In the genomic region with DNA sequence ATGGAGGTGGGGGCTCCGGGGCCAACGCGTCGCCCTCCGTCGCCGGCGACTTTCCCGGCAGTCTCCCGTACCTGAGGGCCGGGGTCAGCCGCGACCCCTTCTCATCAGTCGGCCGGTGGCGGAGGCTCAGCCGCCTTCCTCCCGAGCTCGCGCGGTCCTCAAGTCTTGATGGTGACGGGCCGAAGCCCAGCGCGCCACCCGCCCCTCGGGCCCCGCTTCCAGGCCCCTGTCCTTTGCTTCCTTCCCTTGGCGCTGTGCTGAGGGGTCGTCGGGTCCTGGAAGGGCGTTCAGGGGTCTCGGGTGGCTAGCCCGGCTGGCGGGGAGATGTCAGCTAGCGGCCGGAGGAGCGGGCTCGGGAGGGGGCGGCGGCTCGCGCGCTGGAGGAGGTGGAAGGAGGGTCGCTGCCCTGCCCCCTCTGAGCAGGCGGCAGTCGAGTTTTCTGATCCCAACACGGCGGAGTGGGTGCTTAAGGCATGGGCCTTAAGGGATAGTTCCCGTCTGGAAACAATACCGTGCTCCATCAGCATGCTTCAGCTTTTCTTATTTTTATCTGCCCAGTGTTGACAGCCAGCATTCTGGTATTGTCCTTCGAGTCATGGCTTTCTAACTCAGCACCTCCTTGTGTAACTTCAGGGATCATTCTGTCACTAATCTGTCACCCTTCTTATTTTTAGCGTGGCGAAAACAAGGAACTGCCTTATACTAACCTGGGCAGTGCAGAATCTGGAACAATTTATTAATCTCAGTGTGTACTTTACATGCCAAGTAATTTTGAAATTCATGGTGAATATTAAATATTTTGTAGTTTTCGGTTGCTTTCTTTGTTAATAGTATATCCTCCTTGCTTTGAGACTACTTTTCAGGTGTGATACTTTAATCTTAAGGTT, we compare ENCODE assay signal across 8 cellular contexts. TPM values are rescaled to one million over a fixed set of nuclear protein-coding genes. Genes with fewer than 3 reads are reported as not detected.
DNase-seq lines count a peak whose midpoint lies in the region; ATAC-seq, FAIRE-seq and TF ChIP-seq lines count a peak whose summit lies in the region.

No MANE protein-coding gene starts in this region.

- H3K4me3 ChIP-seq in AG04449 (ENCODE audit: low read depth, low read length) (peak overlapping the region; percentile 91), small intestine (ENCODE audit: low read depth in 1 of 2, low read length in 2 of 2) (peak overlapping the region; percentile 74 to 91)

- TF ChIP-seq CTCF in AG04449 (IDR thresholded peaks at IDR 0.05; ENCODE audit: insufficient read depth, low read length, missing control alignments): no peak

- CTCF ChIA-PET in AG04449 (lab: Yijun Ruan, JAX): interaction anchor here (0.7 to 2.1 kb wide), 12 partner anchors 12 to 148 kb away, joined by 3 to 6 read pairs (median 4); no protein-coding TSS in a partner anchor

- ATAC-seq in GM19035 (IDR thresholded peaks at IDR 0.05; ENCODE audit: unreplicated experiment) (peak; percentile 2), GM19328 (IDR thresholded peaks at IDR 0.05; ENCODE audit: unreplicated experiment) (no peak)

- 1 to 2% (median 1%) methylated on average over 41 to 55 of the region's 55 CpGs for WGBS in small intestine, 3 donors

- POLR2A ChIA-PET in AG04449 (lab: Yijun Ruan, JAX): interaction anchor here (1.0 to 1.1 kb wide), 3 partner anchors 51 to 221 kb away, joined by 3 to 7 read pairs (median 4); partner anchors contain the start of gene RSBN1L

- FAIRE-seq in small intestine (lab: Jason Lieb, UNC): no peak

- no peaks in the 10 kb centered on the region for H3K36me3 ChIP-seq in small intestine (ENCODE audit: control insufficient read depth in 2 of 2, insufficient read depth in 2 of 2, low read length in 2 of 2)

- H3K9me3 ChIP-seq in small intestine (ENCODE audit: control insufficient read depth, low read depth): no peaks in the 10 kb centered on the region

- H3K27ac ChIP-seq in small intestine (ENCODE audit: low read depth in 1 of 2, low read length in 1 of 2): peak overlapping the region; percentile 63 to 81

- no peak for DNase-seq in AG04449 (ENCODE audit: low read depth, low spot score)
- peak; percentile 42 for DNase-seq in LHCN-M2 (ENCODE audit: low read depth)
- DNase-seq in T-helper 1 cell: peak; percentile 10 to 30 (median 22)
- DNase-seq in T47D (ENCODE audit: low read depth in 1 of 2, low spot score in 1 of 2): peak; percentile 33 to 63
- peak; percentile 48 for DNase-seq in iPS-NIHi7 (ENCODE audit: extremely low spot score)
- peak; percentile 38 for DNase-seq in small intestine

- in situ Hi-C loops in T47D (cut with HindIII; ENCODE audit: low pct_unique_long_range_greater_than_20kb, low sequenced_read_pairs): no loop called here

- no peaks in the 10 kb centered on the region for H3K27me3 ChIP-seq in small intestine (ENCODE audit: control insufficient read depth in 2 of 2, insufficient read depth in 2 of 2, low read length in 2 of 2)

- H3K4me1 ChIP-seq in small intestine (ENCODE audit: control insufficient read depth in 2 of 2, insufficient read depth in 1 of 2, low read depth in 1 of 2, low read length in 1 of 2): peaks cover 9 to 13% of the 10 kb centered on the region in 2 donors

RNA-seq across cellular contexts. Expression of gene PHTF2, which starts 0.7 kb away (rescaled TPM):
- total RNA-seq in LHCN-M2 (2014; rRNA removed): 49.6 and 51.7 TPM in 2 replicates
- polyA plus RNA-seq in LHCN-M2 (2012): 10.3 TPM
- polyA plus RNA-seq in small intestine: 1 to 10 TPM; 1.8 to 3.5 (median 1.9) TPM

RNA-seq across cellular contexts. Expression of gene TMEM60, which starts 1.1 kb away (rescaled TPM):
- total RNA-seq in LHCN-M2 (2014; rRNA removed): 38.2 and 44.8 TPM in 2 replicates
- 32.7 TPM for polyA plus RNA-seq in LHCN-M2 (2012)
- polyA plus RNA-seq in small intestine: 10 to 100 TPM; 12.3 to 19.2 (median 15.1) TPM
